Comparison of ENCODE assay signal across 23 cellular contexts in genomic region chr3:195043612-195044144, GRCh38.
"Had no signal": no experiment of that assay in that cellular context is flagged by ENCODE, and none has a peak within 500 bp of the region (broad histone marks: within the 10 kb centered on the region; RNA-seq: fewer than 3 reads in every experiment).

No MANE protein-coding gene starts in this region.

- H3K27ac Mint-ChIP-seq: activated T-helper 1 cell treated with anti-CD3 and anti-CD28 coated beads, Interleukin-12 subunit alpha, Interleukin-12 subunit beta, Interleukin-2, Interleukin-4 antibody, amounts not matched to agents 30 ng/mL and 10 ng/mL and 1 ng/mL, durations not matched to agents 14 hours and 24 hours and 36 hours; natural killer cell; neural progenitor cell; stimulated activated naive CD8-positive, alpha-beta T cell treated with anti-CD3 and anti-CD28 coated beads, Interleukin-15, Interleukin-2, amounts not matched to agents 100 ng/mL and 50 ng/mL, for 24 hours; T-helper 2 cell treated with Interferon-gamma antibody and Interleukin-4, amounts not matched to agents 5 μg/mL and 100 μg/mL, for 36 hours had no signal

- H3K4me1 Mint-ChIP-seq: central memory CD8-positive, alpha-beta T cell; natural killer cell had no signal

- H3K27me3 ChIP-seq: breast epithelium, esophagus squamous epithelium, left lung, neural progenitor cell had no signal

- H3K9ac ChIP-seq: neural progenitor cell had no signal

- H3K9me3 Mint-ChIP-seq: activated T-helper 1 cell treated with anti-CD3 and anti-CD28 coated beads, Interleukin-12 subunit alpha, Interleukin-12 subunit beta, Interleukin-2, Interleukin-4 antibody, amounts not matched to agents 30 ng/mL and 10 ng/mL and 1 ng/mL, durations not matched to agents 14 hours and 24 hours and 36 hours; central memory CD8-positive, alpha-beta T cell; natural killer cell; neural progenitor cell; stimulated activated naive CD8-positive, alpha-beta T cell treated with anti-CD3 and anti-CD28 coated beads, Interleukin-15, Interleukin-2, amounts not matched to agents 100 ng/mL and 50 ng/mL, for 24 hours; T-helper 2 cell treated with Interferon-gamma antibody and Interleukin-4, amounts not matched to agents 5 μg/mL and 100 μg/mL, for 36 hours had no signal

- DNase-seq: activated CD4-positive, alpha-beta T cell treated with anti-CD3 and anti-CD28 coated beads for 48 hours; activated CD4-positive, alpha-beta T cell treated with anti-CD3 and anti-CD28 coated beads, Interleukin-2, amount 50 U/mL, for 48 hours; activated CD8-positive, alpha-beta memory T cell treated with anti-CD3 and anti-CD28 coated beads for 24 hours; activated gamma-delta T cell treated with Interleukin-2 at 50 U/mL for 16 hours; activated naive CD4-positive, alpha-beta T cell treated with anti-CD3 and anti-CD28 coated beads, Interleukin-2, amount 50 U/mL, for 16 hours; amniotic stem cell; dermis blood vessel endothelial cell; effector CD4-positive, alpha-beta T cell; esophagus squamous epithelium; foreskin melanocyte; lower lobe of right lung; mesenchymal stem cell; natural killer cell; right cardiac atrium; stimulated activated CD4-positive, alpha-beta T cell treated with anti-CD3 and anti-CD28 coated beads, Interleukin-2, amount 100 ng/mL, for 48 hours; T-helper 1 cell had no signal

- H3K4me1 ChIP-seq: breast epithelium, lower lobe of right lung had no signal

- H3K27ac ChIP-seq: breast epithelium, esophagus squamous epithelium, left lung, lower lobe of right lung, neural progenitor cell had no signal

- H3K4me3 ChIP-seq: breast epithelium, esophagus squamous epithelium, left lung, lower lobe of right lung, neural progenitor cell had no signal

- ATAC-seq: left lung, lower lobe of right lung, natural killer cell, right cardiac atrium had no signal

- H3K36me3 Mint-ChIP-seq: natural killer cell, neural progenitor cell had no signal

- H2AFZ ChIP-seq: neural progenitor cell had no signal

- H3K9me3 ChIP-seq: breast epithelium, esophagus squamous epithelium, left lung, lower lobe of right lung had no signal

- H3K4me2 ChIP-seq: neural progenitor cell had no signal

- H3K27me3 Mint-ChIP-seq: stimulated activated naive CD8-positive, alpha-beta T cell treated with anti-CD3 and anti-CD28 coated beads, Interleukin-15, Interleukin-2, amounts not matched to agents 100 ng/mL and 50 ng/mL, for 24 hours had no signal

- H3K36me3 ChIP-seq: breast epithelium, esophagus squamous epithelium, left lung, lower lobe of right lung, neural progenitor cell had no signal

- H3K4me3 Mint-ChIP-seq: activated T-helper 1 cell treated with anti-CD3 and anti-CD28 coated beads, Interleukin-12 subunit alpha, Interleukin-12 subunit beta, Interleukin-2, Interleukin-4 antibody, amounts not matched to agents 30 ng/mL and 10 ng/mL and 1 ng/mL, durations not matched to agents 14 hours and 24 hours and 36 hours; central memory CD8-positive, alpha-beta T cell; natural killer cell; neural progenitor cell; stimulated activated naive CD8-positive, alpha-beta T cell treated with anti-CD3 and anti-CD28 coated beads, Interleukin-15, Interleukin-2, amounts not matched to agents 100 ng/mL and 50 ng/mL, for 24 hours; T-helper 2 cell treated with Interferon-gamma antibody and Interleukin-4, amounts not matched to agents 5 μg/mL and 100 μg/mL, for 36 hours had no signal
